16 cellular contexts compared by ENCODE assay signal in genomic region chr2:101305044-101305443, GRCh38. TPM values are rescaled to one million over a fixed set of nuclear protein-coding genes. Genes with fewer than 3 reads are reported as not detected.
DNase-seq lines count a peak whose midpoint lies in the region; ATAC-seq and TF ChIP-seq lines count a peak whose summit lies in the region.
"Had no signal": no experiment of that assay in that cellular context is flagged by ENCODE, and none has a peak within 500 bp of the region (broad histone marks: within the 10 kb centered on the region; RNA-seq: fewer than 3 reads in every experiment).

No MANE protein-coding gene starts in this region.

- no peaks in the 10 kb centered on the region for H3K9me3 Mint-ChIP-seq in activated CD8-positive, alpha-beta T cell treated with anti-CD3 and anti-CD28 coated beads for 36 hours
- peaks cover 9% of the 10 kb centered on the region for H3K9me3 Mint-ChIP-seq in glutamatergic neuron (ENCODE audit: unreplicated experiment)
- H3K9me3 Mint-ChIP-seq in stimulated activated effector memory CD8-positive, alpha-beta T cell treated with anti-CD3 and anti-CD28 coated beads, Interleukin-12 subunit alpha, Interleukin-12 subunit beta, amount 100 ng/mL, for 72 hours = no peaks in the 10 kb centered on the region
- H3K9me3 Mint-ChIP-seq in stimulated activated naive B cell treated with anti-CD40 and anti-IgM and Interleukin-4, amounts not matched to agents 10 μg/mL and 1 μg/mL and 100 μg/mL, for 72 hours = no peaks in the 10 kb centered on the region
- H3K9me3 Mint-ChIP-seq: endodermal cell had no signal

- H3K4me1 Mint-ChIP-seq in activated CD8-positive, alpha-beta T cell treated with anti-CD3 and anti-CD28 coated beads for 36 hours (ENCODE audit: low read depth) = peaks cover 66% of the 10 kb centered on the region
- peaks cover 21% of the 10 kb centered on the region for H3K4me1 Mint-ChIP-seq in glutamatergic neuron (ENCODE audit: low read depth, unreplicated experiment)
- peaks cover 76% of the 10 kb centered on the region for H3K4me1 Mint-ChIP-seq in stimulated activated effector memory CD8-positive, alpha-beta T cell treated with anti-CD3 and anti-CD28 coated beads, Interleukin-12 subunit alpha, Interleukin-12 subunit beta, amount 100 ng/mL, for 72 hours
- peaks cover 27 to 56% of the 10 kb centered on the region in 2 donors for H3K4me1 Mint-ChIP-seq in stimulated activated naive B cell treated with anti-CD40 and anti-IgM and Interleukin-4, amounts not matched to agents 10 μg/mL and 1 μg/mL and 100 μg/mL, for 72 hours

- no peak for DNase-seq in activated CD4-positive, CD25-positive, alpha-beta regulatory T cell (lab: John Stamatoyannopoulos, UW)
- no peak for DNase-seq in activated CD8-positive, alpha-beta T cell treated with anti-CD3 and anti-CD28 coated beads for 36 hours
- no peak for DNase-seq in glutamatergic neuron
- no peak for DNase-seq in stimulated activated effector memory CD8-positive, alpha-beta T cell treated with anti-CD3 and anti-CD28 coated beads, Interleukin-12 subunit alpha, Interleukin-12 subunit beta, amount 100 ng/mL, for 72 hours (ENCODE audit: low spot score in 2 of 2)
- no peak for DNase-seq in NCI-H1092 treated with DMSO at 0.1 percent for 48 hours (lab: John Stamatoyannopoulos, UW)
- no peak for DNase-seq in NCI-H345 (lab: John Stamatoyannopoulos, UW)
- DNase-seq in stimulated activated naive B cell treated with anti-CD40 and anti-IgM and Interleukin-4, amounts not matched to agents 10 μg/mL and 1 μg/mL and 100 μg/mL, for 72 hours = no peak
- DNase-seq: activated effector memory CD4-positive, alpha-beta T cell treated with Interleukin-2 at 50 U/mL for 16 hours; endodermal cell; GDM1; NCI-H1105 treated with DMSO at 0.1 percent for 48 hours; NCI-H748 treated with DMSO at 0.1 percent for 48 hours; posterior cingulate gyrus; T-helper 9 cell had no signal

- no peaks in the 10 kb centered on the region for H3K27me3 Mint-ChIP-seq in activated CD8-positive, alpha-beta T cell treated with anti-CD3 and anti-CD28 coated beads for 36 hours
- H3K27me3 Mint-ChIP-seq in glutamatergic neuron (ENCODE audit: unreplicated experiment) = peaks cover 1% of the 10 kb centered on the region
- no peaks in the 10 kb centered on the region for H3K27me3 Mint-ChIP-seq in stimulated activated naive B cell treated with anti-CD40 and anti-IgM and Interleukin-4, amounts not matched to agents 10 μg/mL and 1 μg/mL and 100 μg/mL, for 72 hours

- H3K36me3 Mint-ChIP-seq in activated CD8-positive, alpha-beta T cell treated with anti-CD3 and anti-CD28 coated beads for 36 hours (ENCODE audit: low read depth) = peaks cover 41% of the 10 kb centered on the region
- peaks cover 4% of the 10 kb centered on the region for H3K36me3 Mint-ChIP-seq in glutamatergic neuron (ENCODE audit: unreplicated experiment)
- peaks cover 90% of the 10 kb centered on the region for H3K36me3 Mint-ChIP-seq in stimulated activated effector memory CD8-positive, alpha-beta T cell treated with anti-CD3 and anti-CD28 coated beads, Interleukin-12 subunit alpha, Interleukin-12 subunit beta, amount 100 ng/mL, for 72 hours
- H3K36me3 Mint-ChIP-seq in stimulated activated naive B cell treated with anti-CD40 and anti-IgM and Interleukin-4, amounts not matched to agents 10 μg/mL and 1 μg/mL and 100 μg/mL, for 72 hours = peaks cover 5 to 11% of the 10 kb centered on the region in 2 donors

- no peak for TF ChIP-seq CTCF in activated CD8-positive, alpha-beta T cell treated with anti-CD3 and anti-CD28 coated beads for 36 hours (IDR thresholded peaks at IDR 0.05)
- TF ChIP-seq CTCF in glutamatergic neuron (IDR thresholded peaks at IDR 0.05; ENCODE audit: partially characterized antibody, unreplicated experiment) = no peak

- CTCF ChIA-PET in activated CD8-positive, alpha-beta T cell treated with anti-CD3 and anti-CD28 coated beads for 36 hours (lab: Charles Lee) = interaction anchor here (1.2 kb wide), 1 partner anchor 37 kb away, joined by 3 read pairs; no protein-coding TSS in a partner anchor

- H3K4me3 Mint-ChIP-seq in activated CD8-positive, alpha-beta T cell treated with anti-CD3 and anti-CD28 coated beads for 36 hours = peak overlapping the region; percentile 95
- H3K4me3 Mint-ChIP-seq in glutamatergic neuron (ENCODE audit: unreplicated experiment) = peak overlapping the region; percentile 90
- peak overlapping the region; percentile 90 for H3K4me3 Mint-ChIP-seq in stimulated activated effector memory CD8-positive, alpha-beta T cell treated with anti-CD3 and anti-CD28 coated beads, Interleukin-12 subunit alpha, Interleukin-12 subunit beta, amount 100 ng/mL, for 72 hours
- H3K4me3 Mint-ChIP-seq in stimulated activated naive B cell treated with anti-CD40 and anti-IgM and Interleukin-4, amounts not matched to agents 10 μg/mL and 1 μg/mL and 100 μg/mL, for 72 hours = no peak overlapping the region
- H3K4me3 Mint-ChIP-seq: endodermal cell had no signal

- POLR2A ChIA-PET in activated CD8-positive, alpha-beta T cell treated with anti-CD3 and anti-CD28 coated beads for 36 hours (lab: Charles Lee) = interaction anchor here (1.1 to 3.0 kb wide), 2 partner anchors 8 to 51 kb away, joined by 5 to 15 read pairs; partner anchors contain the start of gene CNOT11

- H3K27ac Mint-ChIP-seq in activated CD8-positive, alpha-beta T cell treated with anti-CD3 and anti-CD28 coated beads for 36 hours = peak overlapping the region; percentile 42
- H3K27ac Mint-ChIP-seq in glutamatergic neuron (ENCODE audit: unreplicated experiment) = no peak overlapping the region
- H3K27ac Mint-ChIP-seq in stimulated activated effector memory CD8-positive, alpha-beta T cell treated with anti-CD3 and anti-CD28 coated beads, Interleukin-12 subunit alpha, Interleukin-12 subunit beta, amount 100 ng/mL, for 72 hours = peak overlapping the region; percentile 95
- H3K27ac Mint-ChIP-seq in stimulated activated naive B cell treated with anti-CD40 and anti-IgM and Interleukin-4, amounts not matched to agents 10 μg/mL and 1 μg/mL and 100 μg/mL, for 72 hours = no peak overlapping the region
- H3K27ac Mint-ChIP-seq: endodermal cell had no signal

- intact Hi-C loops in activated CD8-positive, alpha-beta T cell treated with anti-CD3 and anti-CD28 coated beads for 36 hours (cut with micrococcal nuclease) = loop anchor here (5.0 kb wide), 1 partner anchor 53 kb away; the partner anchor contains the start of gene CNOT11

- peak; percentile 40 to 55 for ATAC-seq in activated CD4-positive, CD25-positive, alpha-beta regulatory T cell treated with anti-CD3 and anti-CD28 coated beads, Interleukin-2, amount 50 U/mL, for 24 hours
- peak; percentile 14 for ATAC-seq in activated CD8-positive, alpha-beta T cell treated with anti-CD3 and anti-CD28 coated beads for 36 hours
- ATAC-seq in stimulated activated effector memory CD8-positive, alpha-beta T cell treated with anti-CD3 and anti-CD28 coated beads, Interleukin-12 subunit alpha, Interleukin-12 subunit beta, amount 100 ng/mL, for 72 hours = peak; percentile 71
- ATAC-seq in stimulated activated naive B cell treated with anti-CD40 and anti-IgM and Interleukin-4, amounts not matched to agents 10 μg/mL and 1 μg/mL and 100 μg/mL, for 72 hours (replicated peaks) = no peak
- ATAC-seq: A549 had no signal

RNA-seq across cellular contexts. Expression of gene RNF149, which starts 3.5 kb away (rescaled TPM):
- 10 to 100 TPM; 48.7 to 53.2 TPM for total RNA-seq in activated CD8-positive, alpha-beta T cell treated with anti-CD3 and anti-CD28 coated beads for 36 hours
- 26.9 TPM for total RNA-seq in glutamatergic neuron (ENCODE audit: unreplicated experiment)

RNA-seq across cellular contexts. Expression of gene CNOT11, which starts 52.4 kb away (rescaled TPM):
- 10 to 100 TPM; 56.7 to 59.7 TPM for total RNA-seq in activated CD8-positive, alpha-beta T cell treated with anti-CD3 and anti-CD28 coated beads for 36 hours
- total RNA-seq in glutamatergic neuron (ENCODE audit: unreplicated experiment) = 35.6 TPM

Comparison
In these comparisons a context has a peak if more than half of its experiments do, and no peak if none do; other contexts are left out.
1. ATAC-seq: peak in activated CD4-positive, CD25-positive, alpha-beta regulatory T cell treated with anti-CD3 and anti-CD28 coated beads, Interleukin-2, amount 50 U/mL, for 24 hours (2 of 2), activated CD8-positive, alpha-beta T cell treated with anti-CD3 and anti-CD28 coated beads for 36 hours (single experiment) and stimulated activated effector memory CD8-positive, alpha-beta T cell treated with anti-CD3 and anti-CD28 coated beads, Interleukin-12 subunit alpha, Interleukin-12 subunit beta, amount 100 ng/mL, for 72 hours (single experiment); none in stimulated activated naive B cell treated with anti-CD40 and anti-IgM and Interleukin-4, amounts not matched to agents 10 μg/mL and 1 μg/mL and 100 μg/mL, for 72 hours (0 of 2).
2. H3K27ac Mint-ChIP-seq: peak in activated CD8-positive, alpha-beta T cell treated with anti-CD3 and anti-CD28 coated beads for 36 hours (single experiment) and stimulated activated effector memory CD8-positive, alpha-beta T cell treated with anti-CD3 and anti-CD28 coated beads, Interleukin-12 subunit alpha, Interleukin-12 subunit beta, amount 100 ng/mL, for 72 hours (single experiment); none in glutamatergic neuron (single experiment) and stimulated activated naive B cell treated with anti-CD40 and anti-IgM and Interleukin-4, amounts not matched to agents 10 μg/mL and 1 μg/mL and 100 μg/mL, for 72 hours (single experiment).
3. H3K4me3 Mint-ChIP-seq: peak in activated CD8-positive, alpha-beta T cell treated with anti-CD3 and anti-CD28 coated beads for 36 hours (single experiment), glutamatergic neuron (single experiment) and stimulated activated effector memory CD8-positive, alpha-beta T cell treated with anti-CD3 and anti-CD28 coated beads, Interleukin-12 subunit alpha, Interleukin-12 subunit beta, amount 100 ng/mL, for 72 hours (single experiment); none in stimulated activated naive B cell treated with anti-CD40 and anti-IgM and Interleukin-4, amounts not matched to agents 10 μg/mL and 1 μg/mL and 100 μg/mL, for 72 hours (0 of 2).